Comparison of ENCODE assay signal across 9 cellular contexts in genomic region chr1:41955461-41956159, GRCh38. TPM values are rescaled to one million over a fixed set of nuclear protein-coding genes. Genes with fewer than 3 reads are reported as not detected.
DNase-seq lines count a peak whose midpoint lies in the region; ATAC-seq, FAIRE-seq and TF ChIP-seq lines count a peak whose summit lies in the region.
"Had no signal": no experiment of that assay in that cellular context is flagged by ENCODE, and none has a peak within 500 bp of the region (broad histone marks: within the 10 kb centered on the region; RNA-seq: fewer than 3 reads in every experiment).

No MANE protein-coding gene starts in this region.

- H3K4me3 ChIP-seq in HFF-Myc (replicated peaks; ENCODE audit: low read depth, low read length): no peak overlapping the region
- H3K4me3 ChIP-seq in aorta (ENCODE audit: low read length in 2 of 2): no peak overlapping the region
- H3K4me3 ChIP-seq in psoas muscle: no peak overlapping the region

- DNase-seq in GM12892 (ENCODE audit: insufficient read length) (no peak), HFF-Myc (ENCODE audit: extremely low read depth, low read depth) (peak; percentile 78), NCI-H2227 (lab: John Stamatoyannopoulos, UW; ENCODE audit: unreplicated experiment) (peak; percentile 28), epithelial cell of prostate (ENCODE audit: low read depth, low spot score) (peak; percentile 89), type B pancreatic cell (ENCODE audit: extremely low spot score, unreplicated experiment) (no peak), aorta (no peak), psoas muscle (no peak), KG1 (lab: John Stamatoyannopoulos, UW) (no peak)

- H3K9me3 ChIP-seq in aorta (ENCODE audit: control insufficient read depth, low read length) (no peaks in the 10 kb centered on the region), psoas muscle (no peaks in the 10 kb centered on the region)

- H3K27ac Mint-ChIP-seq in type B pancreatic cell: peak overlapping the region; percentile 7

- H3K27ac ChIP-seq in epithelial cell of prostate (peak overlapping the region; percentile 85), aorta (ENCODE audit: low read depth in 1 of 2, low read length in 2 of 2) (no peak overlapping the region), psoas muscle (no peak overlapping the region)

- H3K27me3 Mint-ChIP-seq in type B pancreatic cell: no peaks in the 10 kb centered on the region

- WGBS in aorta, 2 donors: 64 to 76% methylated on average over 9 of the region's 9 CpGs
- 59 to 64% (median 59%) methylated on average over 9 of the region's 9 CpGs for WGBS in psoas muscle, 3 donors

- FAIRE-seq in GM12892 (lab: Jason Lieb, UNC): peak; percentile 67

- H3K27me3 ChIP-seq in aorta (ENCODE audit: control insufficient read depth in 1 of 2, insufficient read depth in 2 of 2, low read length in 1 of 2) (no peaks in the 10 kb centered on the region), psoas muscle (ENCODE audit: insufficient read depth in 3 of 3, low read length in 2 of 3) (no peaks in the 10 kb centered on the region)

- no peaks in the 10 kb centered on the region for H3K36me3 Mint-ChIP-seq in type B pancreatic cell

- TF ChIP-seq CTCF in HFF-Myc (IDR thresholded peaks at IDR 0.05; ENCODE audit: low read depth, low read length, missing control alignments) (no peak), type B pancreatic cell (conservative IDR thresholded peaks at IDR 0.05) (no peak), psoas muscle (IDR thresholded peaks at IDR 0.05) (no peak)

- H3K36me3 ChIP-seq in aorta (ENCODE audit: control insufficient read depth in 1 of 2, insufficient read depth in 2 of 2, low read length in 1 of 2) (no peaks in the 10 kb centered on the region), psoas muscle (ENCODE audit: insufficient read depth in 1 of 2, low read depth in 1 of 2) (no peaks in the 10 kb centered on the region)

- intact Hi-C loops in aorta (cut with DNase I) (no loop called here), psoas muscle (cut with DNase I) (loop anchor here in 1 of 2 donors (2.0 to 5.0 kb wide), 2 partner anchors 35 to 82 kb away; no protein-coding TSS in a partner anchor)

- peaks cover 10% of the 10 kb centered on the region for H3K4me1 Mint-ChIP-seq in type B pancreatic cell (ENCODE audit: unreplicated experiment)

- H3K4me1 ChIP-seq in aorta (ENCODE audit: control insufficient read depth in 1 of 2, insufficient read depth in 2 of 2, low read length in 2 of 2) (no peaks in the 10 kb centered on the region), psoas muscle (peaks cover 19% of the 10 kb centered on the region)

- no peaks in the 10 kb centered on the region for H3K9me3 Mint-ChIP-seq in type B pancreatic cell
- H3K9me3 Mint-ChIP-seq: neural crest cell had no signal

- H3K4me3 Mint-ChIP-seq in type B pancreatic cell: no peak overlapping the region
- H3K4me3 Mint-ChIP-seq: neural crest cell had no signal

- no peak for TF ChIP-seq POLR2A in GM12892 (IDR thresholded peaks at IDR 0.05; ENCODE audit: low read depth, low read length)

- ATAC-seq in aorta (ENCODE audit: low FRiP score): no peak
- ATAC-seq in psoas muscle: no peak

RNA-seq across cellular contexts. Expression of gene HIVEP3, which starts 36.9 kb away (rescaled TPM):
- polyA plus RNA-seq in GM12892 (2012; ENCODE audit: missing spikeins): 5.1 TPM
- total RNA-seq in type B pancreatic cell (ENCODE audit: low replicate concordance): 3.7 and 9.2 TPM in 2 replicates
- 1 to 10 TPM; 5.2 to 6.3 TPM for total RNA-seq in aorta
- 1 to 10 TPM; 1.6 to 2.8 TPM for polyA plus RNA-seq in aorta
- total RNA-seq in psoas muscle: 1 to 10 TPM; 2.1 to 3.4 (median 3.1) TPM
- polyA plus RNA-seq in psoas muscle: 1 to 10 TPM in 1 of 3 donors, under 1 TPM in 2; 0.70 to 1.4 (median 0.98) TPM

Comparison
In these comparisons a context has a peak if more than half of its experiments do, and no peak if none do; other contexts are left out.
1. DNase-seq: peak in HFF-Myc (single experiment), NCI-H2227 (single experiment) and epithelial cell of prostate (single experiment); none in GM12892 (single experiment), type B pancreatic cell (single experiment), aorta (0 of 2), psoas muscle (0 of 2) and KG1 (single experiment).